ENCODE assay signal across 10 cellular contexts in the genomic region with DNA sequence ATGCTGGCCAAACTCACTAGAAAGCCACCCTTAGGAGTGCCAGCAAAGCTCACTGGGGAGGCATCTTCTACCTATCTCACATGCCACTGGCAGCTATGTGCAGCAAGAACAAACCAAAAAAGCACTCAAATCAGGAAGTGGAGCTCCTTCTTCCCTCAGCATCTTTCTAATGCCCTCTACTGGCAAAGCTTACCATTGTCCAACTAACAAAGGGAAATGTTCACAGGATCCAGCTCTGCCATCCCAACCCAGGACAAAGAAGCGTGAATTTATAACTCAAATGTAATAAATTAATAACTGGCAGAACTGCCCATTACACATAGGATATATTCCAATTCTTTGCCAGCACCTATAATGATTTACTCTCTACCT. TPM values are rescaled to one million over a fixed set of nuclear protein-coding genes. Genes with fewer than 3 reads are reported as not detected.
A peak's percentile ranks its signal among the peaks of the same experiment; 100 is the strongest.
DNase-seq lines count a peak whose midpoint lies in the region; ATAC-seq lines count a peak whose summit lies in the region.
"Had no signal": no experiment of that assay in that cellular context is flagged by ENCODE, and none has a peak within 500 bp of the region (broad histone marks: within the 10 kb centered on the region; RNA-seq: fewer than 3 reads in every experiment).

No MANE protein-coding gene starts in this region.

- DNase-seq in SIG-M5 treated with dmso at 0.1 percent for 504 hours (lab: John Stamatoyannopoulos, UW; ENCODE audit: unreplicated experiment) (peak; percentile 67), SIG-M5 (lab: John Stamatoyannopoulos, UW) (no peak), MG63 (peak; percentile 2), amniotic epithelial cell (ENCODE audit: low read depth) (peak; percentile 50), lung microvascular endothelial cell (ENCODE audit: low read depth in 2 of 2) (peak; percentile 49 to 59), hepatic stellate cell (ENCODE audit: low spot score) (no peak)
- no peak for DNase-seq in stimulated activated CD4-positive, alpha-beta T cell treated with anti-CD3 and anti-CD28 coated beads, Interleukin-2, amount 100 ng/mL, for 48 hours
- DNase-seq: activated T-cell treated with anti-CD3 and anti-CD28 coated beads, Interleukin-2, amount 50 U/mL, for 72 hours had no signal

- no peak overlapping the region for H3K4me3 ChIP-seq in MG63
- H3K4me3 ChIP-seq: skin epidermis had no signal

- H3K36me3 ChIP-seq in MG63: no peaks in the 10 kb centered on the region

- no peaks in the 10 kb centered on the region for H3K9me3 ChIP-seq in MG63

- no peaks in the 10 kb centered on the region for H3K27me3 ChIP-seq in MG63

- peak; percentile 75 for ATAC-seq in GM21825 (IDR thresholded peaks at IDR 0.05; ENCODE audit: unreplicated experiment)

RNA-seq across cellular contexts. Expression of gene LEPR, which starts 38.9 kb away (rescaled TPM):
- total RNA-seq in MG63 (2014; rRNA removed; shearing (Covaris generic); ENCODE audit: low replicate concordance): 1.7 and 4.0 TPM in 2 replicates
- 24.8 and 34.3 TPM in 2 replicates for total RNA-seq in lung microvascular endothelial cell

RNA-seq across cellular contexts. Expression of gene LEPROT, which starts 38.9 kb away (rescaled TPM):
- 16.0 and 17.4 TPM in 2 replicates for total RNA-seq in MG63 (2014; rRNA removed; shearing (Covaris generic); ENCODE audit: low replicate concordance)
- total RNA-seq in lung microvascular endothelial cell: 44.7 and 57.3 TPM in 2 replicates

Comparison
In these comparisons a context has a peak if more than half of its experiments do, and no peak if none do; other contexts are left out.
1. DNase-seq: peak in SIG-M5 treated with dmso at 0.1 percent for 504 hours (single experiment), MG63 (single experiment), amniotic epithelial cell (single experiment) and lung microvascular endothelial cell (2 of 2); none in SIG-M5 (single experiment), stimulated activated CD4-positive, alpha-beta T cell treated with anti-CD3 and anti-CD28 coated beads, Interleukin-2, amount 100 ng/mL, for 48 hours (0 of 2) and hepatic stellate cell (single experiment).